13 cellular contexts compared by ENCODE assay signal in genomic region chr4:26779674-26780073, GRCh38.
DNase-seq lines count a peak whose midpoint lies in the region; ATAC-seq and TF ChIP-seq lines count a peak whose summit lies in the region.
"Had no signal": no experiment of that assay in that cellular context is flagged by ENCODE, and none has a peak within 500 bp of the region (broad histone marks: within the 10 kb centered on the region; RNA-seq: fewer than 3 reads in every experiment).

No MANE protein-coding gene starts in this region.

- H3K27me3 ChIP-seq in ascending aorta, result no peaks in the 10 kb centered on the region
- H3K27me3 ChIP-seq in sigmoid colon, result no peaks in the 10 kb centered on the region
- H3K27me3 ChIP-seq: uterus had no signal

- H3K36me3 ChIP-seq in ascending aorta (no peaks in the 10 kb centered on the region), sigmoid colon (peaks cover 0 to 6% (median 0%) of the 10 kb centered on the region in 4 donors)
- H3K36me3 ChIP-seq: uterus had no signal

- ATAC-seq in HG02981 (IDR thresholded peaks at IDR 0.05; ENCODE audit: unreplicated experiment) (no peak), GM19467 (IDR thresholded peaks at IDR 0.05; ENCODE audit: unreplicated experiment) (no peak)
- ATAC-seq: HepG2; naive thymus-derived CD4-positive, alpha-beta T cell had no signal

- 90 to 96% methylated on average over 2 of the region's 2 CpGs for WGBS in sigmoid colon, 2 donors

- H3K4me1 ChIP-seq in ascending aorta (peaks cover 0 to 15% of the 10 kb centered on the region in 2 donors), sigmoid colon (peaks cover 0 to 16% (median 12%) of the 10 kb centered on the region in 4 donors)
- H3K4me1 ChIP-seq: uterus had no signal

- H3K4me3 ChIP-seq in ascending aorta (no peak overlapping the region), sigmoid colon (no peak overlapping the region)
- H3K4me3 ChIP-seq: uterus had no signal

- TF ChIP-seq CTCF in ascending aorta (IDR thresholded peaks at IDR 0.05) (no peak), sigmoid colon (IDR thresholded peaks at IDR 0.05) (no peak)

- DNase-seq in AG08396 (ENCODE audit: low spot score) (peak; percentile 36), LHCN-M2 (ENCODE audit: low read depth) (peak; percentile 69), ascending aorta (ENCODE audit: low spot score in 2 of 2) (no peak), glomerular visceral epithelial cell (ENCODE audit: extremely low spot score) (peak; percentile 82), NCI-H510A treated with DMSO at 0.1 percent for 48 hours (lab: John Stamatoyannopoulos, UW) (no peak), sigmoid colon (no peak)
- DNase-seq: activated naive CD8-positive, alpha-beta T cell treated with anti-CD3 and anti-CD28 coated beads for 36 hours; naive thymus-derived CD4-positive, alpha-beta T cell; NCI-H2081 treated with DMSO at 0.1 percent for 48 hours; uterus had no signal

- no peak for TF ChIP-seq POLR2A in sigmoid colon (IDR thresholded peaks at IDR 0.05)

- intact Hi-C loops in ascending aorta (cut with DNase I), result no loop called here
- intact Hi-C loops in sigmoid colon (cut with DNase I), result no loop called here

- H3K27ac ChIP-seq in ascending aorta (peak overlapping the region; percentile 15 to 32), sigmoid colon (peak overlapping the region in 2 of 4 donors; percentile 26 to 40)
- H3K27ac ChIP-seq: uterus had no signal

- TF ChIP-seq EP300 in sigmoid colon (IDR thresholded peaks at IDR 0.05), result no peak

- H3K9me3 ChIP-seq in ascending aorta, result no peaks in the 10 kb centered on the region
- H3K9me3 ChIP-seq in sigmoid colon, result peaks cover 0 to 2% (median 0%) of the 10 kb centered on the region in 4 donors
- H3K9me3 ChIP-seq: uterus had no signal

Comparison
In these comparisons a context has a peak if more than half of its experiments do, and no peak if none do; other contexts are left out.
1. DNase-seq: peak in AG08396 (single experiment), LHCN-M2 (single experiment) and glomerular visceral epithelial cell (single experiment); none in ascending aorta (0 of 2), NCI-H510A treated with DMSO at 0.1 percent for 48 hours (single experiment) and sigmoid colon (single experiment).